Comparison of ENCODE assay signal across 8 cellular contexts in the genomic region with DNA sequence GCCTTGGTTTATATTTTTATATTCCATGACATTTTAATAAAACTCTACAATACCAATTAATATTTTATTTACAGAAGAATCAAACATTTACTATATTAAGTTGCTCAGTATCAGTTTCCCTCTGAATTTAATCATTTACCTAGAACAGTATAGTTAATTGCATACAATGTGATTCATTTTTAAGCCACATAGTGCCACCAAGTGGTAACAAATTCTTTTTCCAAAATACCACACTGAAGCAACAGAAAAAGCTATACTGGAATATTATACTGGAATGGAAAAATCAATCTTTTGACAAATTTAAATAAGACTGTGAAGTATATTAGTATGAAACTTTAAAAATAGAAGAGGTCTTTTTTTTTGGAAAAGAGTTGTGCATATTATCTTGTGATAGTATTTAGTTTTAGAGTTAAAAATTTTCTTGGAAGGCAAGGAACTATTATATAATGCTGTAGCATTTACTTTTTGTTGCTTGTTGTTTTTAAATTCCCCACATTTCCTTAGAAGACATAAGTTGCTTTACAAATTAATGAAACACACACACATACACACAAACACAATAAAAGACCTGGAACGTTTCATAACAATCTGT. TPM values are rescaled to one million over a fixed set of nuclear protein-coding genes. Genes with fewer than 3 reads are reported as not detected.
DNase-seq lines count a peak whose midpoint lies in the region; ATAC-seq and TF ChIP-seq lines count a peak whose summit lies in the region.

No MANE protein-coding gene starts in this region.

- H3K9me3 Mint-ChIP-seq in activated naive CD4-positive, alpha-beta T cell treated with anti-CD3 and anti-CD28 coated beads, Interleukin-2, amount 10 ng/mL, durations not matched to agents 7 days and 5 days, result no peaks in the 10 kb centered on the region

- POLR2A ChIA-PET in AG04449 (lab: Yijun Ruan, JAX), result no interaction called here

- no peak overlapping the region for H3K27ac Mint-ChIP-seq in activated naive CD4-positive, alpha-beta T cell treated with anti-CD3 and anti-CD28 coated beads, Interleukin-2, amount 10 ng/mL, durations not matched to agents 7 days and 5 days

- no peaks in the 10 kb centered on the region for H3K27me3 Mint-ChIP-seq in activated naive CD4-positive, alpha-beta T cell treated with anti-CD3 and anti-CD28 coated beads, Interleukin-2, amount 10 ng/mL, durations not matched to agents 7 days and 5 days

- TF ChIP-seq CTCF in AG04449 (IDR thresholded peaks at IDR 0.05; ENCODE audit: insufficient read depth, low read length, missing control alignments), result peak; percentile 4

- no peak overlapping the region for H3K4me3 ChIP-seq in AG04449 (ENCODE audit: low read depth, low read length)

- DNase-seq in AG04449 (ENCODE audit: low read depth, low spot score), result no peak
- peak; percentile 21 for DNase-seq in RPMI7951 (ENCODE audit: low read depth)
- DNase-seq in globus pallidus (ENCODE audit: low spot score), result peak; percentile 53
- DNase-seq in activated naive CD4-positive, alpha-beta T cell (lab: John Stamatoyannopoulos, UW), result no peak
- DNase-seq in activated naive CD4-positive, alpha-beta T cell treated with anti-CD3 and anti-CD28 coated beads, Interleukin-2, amount 10 ng/mL, durations not matched to agents 7 days and 5 days, result no peak
- no peak for DNase-seq in SIG-M5 (lab: John Stamatoyannopoulos, UW)
- DNase-seq in HuH-7.5 (ENCODE audit: low spot score), result no peak

- ATAC-seq in GM21423 (IDR thresholded peaks at IDR 0.05; ENCODE audit: unreplicated experiment), result peak; percentile 51

- CTCF ChIA-PET in AG04449 (lab: Yijun Ruan, JAX), result interaction anchor here (0.6 to 3.4 kb wide), 5 partner anchors 9 to 243 kb away, joined by 3 to 15 read pairs (median 3); no protein-coding TSS in a partner anchor
- CTCF ChIA-PET in activated naive CD4-positive, alpha-beta T cell treated with anti-CD3 and anti-CD28 coated beads, Interleukin-2, amount 10 ng/mL, durations not matched to agents 7 days and 5 days (lab: Charles Lee), result interaction anchor here (1.3 to 2.2 kb wide), 2 partner anchors 62 to 244 kb away, joined by 3 to 6 read pairs; no protein-coding TSS in a partner anchor

- peaks cover 4% of the 10 kb centered on the region for H3K4me1 Mint-ChIP-seq in activated naive CD4-positive, alpha-beta T cell treated with anti-CD3 and anti-CD28 coated beads, Interleukin-2, amount 10 ng/mL, durations not matched to agents 7 days and 5 days

- no peak overlapping the region for H3K4me3 Mint-ChIP-seq in activated naive CD4-positive, alpha-beta T cell treated with anti-CD3 and anti-CD28 coated beads, Interleukin-2, amount 10 ng/mL, durations not matched to agents 7 days and 5 days

- H3K36me3 Mint-ChIP-seq in activated naive CD4-positive, alpha-beta T cell treated with anti-CD3 and anti-CD28 coated beads, Interleukin-2, amount 10 ng/mL, durations not matched to agents 7 days and 5 days, result peaks cover 14% of the 10 kb centered on the region

RNA-seq across cellular contexts. Expression of gene ZNF644, which starts 57.3 kb away (rescaled TPM):
- 53.1 and 59.8 TPM in 2 replicates for total RNA-seq in RPMI7951 (2014; rRNA removed; shearing (Covaris generic))

Comparison
In these comparisons a context has a peak if more than half of its experiments do, and no peak if none do; other contexts are left out.
1. DNase-seq: peak in RPMI7951 (single experiment) and globus pallidus (single experiment); none in AG04449 (single experiment), activated naive CD4-positive, alpha-beta T cell (0 of 4), activated naive CD4-positive, alpha-beta T cell treated with anti-CD3 and anti-CD28 coated beads, Interleukin-2, amount 10 ng/mL, durations not matched to agents 7 days and 5 days (single experiment), SIG-M5 (single experiment) and HuH-7.5 (single experiment).